ENCODE assay signal across 1 cellular context in the genomic region with DNA sequence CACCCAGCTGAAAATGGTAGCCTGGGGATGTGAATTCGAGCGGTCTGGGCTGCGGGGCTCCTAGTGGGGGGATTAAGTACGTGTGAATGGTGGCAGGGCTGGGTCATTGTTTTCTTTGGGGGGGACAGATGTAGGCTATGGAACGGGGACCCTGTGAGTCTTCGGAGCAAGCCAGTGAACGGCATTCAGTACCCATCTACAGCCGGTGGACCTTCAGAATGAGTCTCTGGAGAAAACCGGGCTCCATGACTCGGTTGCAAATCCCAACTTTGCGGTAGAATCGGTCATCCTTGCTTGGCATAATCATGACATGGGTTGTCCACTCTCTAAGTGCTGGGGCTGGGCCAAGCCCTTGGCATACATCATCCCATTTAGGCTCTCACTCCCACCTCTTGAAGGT.
TF ChIP-seq lines count a peak whose summit lies in the region.

No MANE protein-coding gene starts in this region.

TF ChIP-seq in A549, 52 proteins besides CTCF, POLR2A, EP300 and RAD21:
- TF ChIP-seq HOXA7 (CRISPR knock-in tag; IDR thresholded peaks at IDR 0.05) = no peak
- no peak for TF ChIP-seq BHLHE40 (IDR thresholded peaks at IDR 0.05; ENCODE audit: low read depth, low read length)
- TF ChIP-seq CEBPB (IDR thresholded peaks at IDR 0.05) = no peak
- TF ChIP-seq TP53 (CRISPR knock-in tag; IDR thresholded peaks at IDR 0.05) = no peak
- no peak for TF ChIP-seq KDM1A (IDR thresholded peaks at IDR 0.05; ENCODE audit: low read depth)
- no peak for TF ChIP-seq RFX5 (IDR thresholded peaks at IDR 0.05)
- TF ChIP-seq CBX2 (IDR thresholded peaks at IDR 0.05; ENCODE audit: borderline replicate concordance, low read depth) = no peak
- no peak for TF ChIP-seq KDM5A (IDR thresholded peaks at IDR 0.05)
- TF ChIP-seq JUNB (IDR thresholded peaks at IDR 0.05) = no peak
- no peak for TF ChIP-seq TFCP2L1 (CRISPR knock-in tag; IDR thresholded peaks at IDR 0.05)
- TF ChIP-seq, protein P1, sequence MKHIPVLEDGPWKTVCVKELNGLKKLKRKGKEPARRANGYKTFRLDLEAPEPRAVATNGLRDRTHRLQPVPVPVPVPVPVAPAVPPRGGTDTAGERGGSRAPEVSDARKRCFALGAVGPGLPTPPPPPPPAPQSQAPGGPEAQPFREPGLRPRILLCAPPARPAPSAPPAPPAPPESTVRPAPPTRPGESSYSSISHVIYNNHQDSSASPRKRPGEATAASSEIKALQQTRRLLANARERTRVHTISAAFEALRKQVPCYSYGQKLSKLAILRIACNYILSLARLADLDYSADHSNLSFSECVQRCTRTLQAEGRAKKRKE (CRISPR knock-in tag; IDR thresholded peaks at IDR 0.05; ENCODE audit: low read depth) = no peak
- TF ChIP-seq BCL3 (IDR thresholded peaks at IDR 0.05) = no peak
- no peak for TF ChIP-seq RCOR1 (IDR thresholded peaks at IDR 0.05; ENCODE audit: low read depth, low read length)
TF ChIP-seq in A549: peak in this region for 0.
